2 cellular contexts compared by ENCODE assay signal in the genomic region with DNA sequence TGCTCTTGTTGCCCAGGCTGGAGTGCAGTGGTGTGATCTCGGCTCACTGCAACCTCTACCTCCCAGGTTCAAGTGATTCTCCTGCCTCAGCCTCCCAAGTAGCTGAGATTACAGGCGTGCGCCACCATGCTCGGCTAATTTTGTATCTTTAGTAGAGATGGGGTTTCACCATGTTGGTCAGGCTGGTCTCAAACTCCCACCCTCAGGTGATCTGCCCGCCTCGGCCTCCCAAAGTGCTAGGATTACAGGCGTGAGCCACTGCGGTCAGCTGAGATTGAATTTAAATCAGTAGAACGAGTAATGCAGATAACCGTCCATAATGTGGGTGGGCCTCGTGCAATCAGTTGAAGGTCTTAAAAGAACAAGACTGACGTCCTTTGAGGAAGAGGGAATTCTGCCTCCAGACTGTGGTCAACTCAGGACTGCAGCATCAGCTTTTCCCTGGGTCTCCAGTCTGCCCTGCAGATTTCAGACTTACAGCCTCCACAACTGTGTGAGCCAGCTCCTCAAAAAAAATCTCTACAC.
TF ChIP-seq lines count a peak whose summit lies in the region.
"Not testable (repeated sequence)": the region's sequence is repeated elsewhere in the genome, so short reads cannot be mapped to it uniquely, and the experiment has no call there.

No MANE protein-coding gene starts in this region.

TF ChIP-seq in WTC11, 78 proteins besides CTCF, POLR2A, EP300 and RAD21:
- TF ChIP-seq ZNF121 (CRISPR knock-in tag; IDR thresholded peaks at IDR 0.05) = peak; percentile 32; the same call in 1 of the 2 replicates

TF ChIP-seq in HepG2, 621 proteins besides CTCF, POLR2A, EP300 and RAD21:
- TF ChIP-seq, protein P1, sequence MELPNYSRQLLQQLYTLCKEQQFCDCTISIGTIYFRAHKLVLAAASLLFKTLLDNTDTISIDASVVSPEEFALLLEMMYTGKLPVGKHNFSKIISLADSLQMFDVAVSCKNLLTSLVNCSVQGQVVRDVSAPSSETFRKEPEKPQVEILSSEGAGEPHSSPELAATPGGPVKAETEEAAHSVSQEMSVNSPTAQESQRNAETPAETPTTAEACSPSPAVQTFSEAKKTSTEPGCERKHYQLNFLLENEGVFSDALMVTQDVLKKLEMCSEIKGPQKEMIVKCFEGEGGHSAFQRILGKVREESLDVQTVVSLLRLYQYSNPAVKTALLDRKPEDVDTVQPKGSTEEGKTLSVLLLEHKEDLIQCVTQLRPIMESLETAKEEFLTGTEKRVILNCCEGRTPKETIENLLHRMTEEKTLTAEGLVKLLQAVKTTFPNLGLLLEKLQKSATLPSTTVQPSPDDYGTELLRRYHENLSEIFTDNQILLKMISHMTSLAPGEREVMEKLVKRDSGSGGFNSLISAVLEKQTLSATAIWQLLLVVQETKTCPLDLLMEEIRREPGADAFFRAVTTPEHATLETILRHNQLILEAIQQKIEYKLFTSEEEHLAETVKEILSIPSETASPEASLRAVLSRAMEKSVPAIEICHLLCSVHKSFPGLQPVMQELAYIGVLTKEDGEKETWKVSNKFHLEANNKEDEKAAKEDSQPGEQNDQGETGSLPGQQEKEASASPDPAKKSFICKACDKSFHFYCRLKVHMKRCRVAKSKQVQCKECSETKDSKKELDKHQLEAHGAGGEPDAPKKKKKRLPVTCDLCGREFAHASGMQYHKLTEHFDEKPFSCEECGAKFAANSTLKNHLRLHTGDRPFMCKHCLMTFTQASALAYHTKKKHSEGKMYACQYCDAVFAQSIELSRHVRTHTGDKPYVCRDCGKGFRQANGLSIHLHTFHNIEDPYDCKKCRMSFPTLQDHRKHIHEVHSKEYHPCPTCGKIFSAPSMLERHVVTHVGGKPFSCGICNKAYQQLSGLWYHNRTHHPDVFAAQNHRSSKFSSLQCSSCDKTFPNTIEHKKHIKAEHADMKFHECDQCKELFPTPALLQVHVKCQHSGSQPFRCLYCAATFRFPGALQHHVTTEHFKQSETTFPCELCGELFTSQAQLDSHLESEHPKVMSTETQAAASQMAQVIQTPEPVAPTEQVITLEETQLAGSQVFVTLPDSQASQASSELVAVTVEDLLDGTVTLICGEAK (IDR thresholded peaks at IDR 0.05) = not testable (repeated sequence)
- TF ChIP-seq, protein P1 (CRISPR knock-in tag; IDR thresholded peaks at IDR 0.05) = peak; percentile 30; the same call in 1 of the 2 replicates
TF ChIP-seq in HepG2: peak in this region for 1; not testable (repeated sequence) for 620.
